In the genomic region with DNA sequence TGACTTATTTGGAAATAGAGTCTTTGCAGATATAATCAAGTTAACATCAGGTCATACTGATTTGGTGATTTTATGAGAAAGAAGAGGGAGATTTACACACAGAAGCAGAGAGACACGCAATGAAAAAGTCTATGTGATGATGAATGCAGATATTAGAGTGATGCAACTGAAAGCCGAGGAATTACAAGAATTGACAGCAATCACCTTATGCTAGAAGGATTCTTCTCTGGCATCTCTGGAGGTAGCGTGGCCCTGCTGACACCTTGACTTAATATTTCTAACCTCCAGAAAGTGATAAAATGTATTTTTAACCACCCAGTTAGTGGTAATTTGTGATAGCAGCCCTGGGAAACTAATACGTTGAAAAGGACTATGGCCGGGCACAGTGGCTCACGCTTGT, we compare ENCODE assay signal across 25 cellular contexts.
"Had no signal": no experiment of that assay in that cellular context is flagged by ENCODE, and none has a peak within 500 bp of the region (broad histone marks: within the 10 kb centered on the region; RNA-seq: fewer than 3 reads in every experiment).

No MANE protein-coding gene starts in this region.

- ATAC-seq: stimulated activated effector memory CD8-positive, alpha-beta T cell treated with anti-CD3 and anti-CD28 coated beads, Interleukin-12 subunit alpha, Interleukin-12 subunit beta, amount 100 ng/mL, for 72 hours; stimulated activated memory B cell treated with anti-CD40 and anti-IgM and Interleukin-4, amounts not matched to agents 10 μg/mL and 1 μg/mL and 100 μg/mL, for 72 hours; stimulated activated naive B cell treated with anti-CD40 and anti-IgM and Interleukin-4, amounts not matched to agents 10 μg/mL and 1 μg/mL and 100 μg/mL, for 72 hours; stimulated activated naive CD8-positive, alpha-beta T cell treated with anti-CD3 and anti-CD28 coated beads, Interleukin-15, amount 100 ng/mL, for 72 hours; stimulated activated naive CD8-positive, alpha-beta T cell treated with anti-CD3 and anti-CD28 coated beads, Interleukin-15, Interleukin-2, amounts not matched to agents 100 U/mL and 50 U/mL, for 24 hours; upper lobe of right lung had no signal

- H3K4me3 ChIP-seq: stomach, suprapubic skin, testis, thoracic aorta, thyroid gland, tibial artery, tibial nerve, transverse colon, upper lobe of left lung, upper lobe of right lung, uterus, vagina had no signal

- H3K27me3 ChIP-seq: stomach, suprapubic skin, testis, thyroid gland, tibial artery, tibial nerve, transverse colon, upper lobe of left lung, upper lobe of right lung, uterus, vagina had no signal

- H3K27ac ChIP-seq: stomach, suprapubic skin, testis, thoracic aorta, thyroid gland, tibial artery, tibial nerve, transverse colon, upper lobe of left lung, upper lobe of right lung, uterus, vagina had no signal

- H3K36me3 ChIP-seq: stomach, suprapubic skin, thoracic aorta, thyroid gland, tibial artery, tibial nerve, transverse colon, upper lobe of left lung, upper lobe of right lung, uterus, vagina had no signal

- DNase-seq: stimulated activated CD4-positive, alpha-beta T cell treated with anti-CD3 and anti-CD28 coated beads, Interleukin-2, amount 100 ng/mL, for 48 hours; stimulated activated CD4-positive, alpha-beta T cell treated with anti-CD3 and anti-CD28 coated beads, Interleukin-4, amount 100 ng/mL, for 1 hour; stimulated activated CD4-positive, alpha-beta T cell treated with anti-CD3 and anti-CD28 coated beads, Interleukin-4, amount 100 ng/mL, for 24 hours; stimulated activated CD4-positive, alpha-beta T cell treated with anti-CD3 and anti-CD28 coated beads, Interleukin-4, amount 100 ng/mL, for 4 hours; stimulated activated CD8-positive, alpha-beta memory T cell treated with anti-CD3 and anti-CD28 coated beads, Interleukin-4, amount 100 ng/mL, for 48 hours; stimulated activated naive B cell treated with anti-CD40 and anti-IgM and Interleukin-4, amounts not matched to agents 10 μg/mL and 1 μg/mL and 100 μg/mL, for 72 hours; stimulated activated naive CD4-positive, alpha-beta T cell; stimulated activated naive CD4-positive, alpha-beta T cell treated with Interleukin-2 at 50 U/mL for 16 hours; stimulated activated naive CD8-positive, alpha-beta T cell treated with anti-CD3 and anti-CD28 coated beads, Interleukin-15, amount 100 ng/mL, for 72 hours; stimulated activated naive CD8-positive, alpha-beta T cell treated with anti-CD3 and anti-CD28 coated beads, Interleukin-15, Interleukin-2, amounts not matched to agents 100 U/mL and 50 U/mL, for 24 hours; stomach; substantia nigra; testis; thyroid gland; tibial artery; transverse colon; upper lobe of left lung; upper lobe of right lung; uterus had no signal

- H3K9me3 ChIP-seq: stomach, suprapubic skin, testis, thoracic aorta, thyroid gland, tibial artery, tibial nerve, transverse colon, upper lobe of left lung, upper lobe of right lung, uterus, vagina had no signal

- H3K4me1 ChIP-seq: stomach, suprapubic skin, testis, thyroid gland, tibial artery, tibial nerve, transverse colon, upper lobe of left lung, upper lobe of right lung, uterus, vagina had no signal
